Comparison of ENCODE assay signal across 16 cellular contexts in the genomic region with DNA sequence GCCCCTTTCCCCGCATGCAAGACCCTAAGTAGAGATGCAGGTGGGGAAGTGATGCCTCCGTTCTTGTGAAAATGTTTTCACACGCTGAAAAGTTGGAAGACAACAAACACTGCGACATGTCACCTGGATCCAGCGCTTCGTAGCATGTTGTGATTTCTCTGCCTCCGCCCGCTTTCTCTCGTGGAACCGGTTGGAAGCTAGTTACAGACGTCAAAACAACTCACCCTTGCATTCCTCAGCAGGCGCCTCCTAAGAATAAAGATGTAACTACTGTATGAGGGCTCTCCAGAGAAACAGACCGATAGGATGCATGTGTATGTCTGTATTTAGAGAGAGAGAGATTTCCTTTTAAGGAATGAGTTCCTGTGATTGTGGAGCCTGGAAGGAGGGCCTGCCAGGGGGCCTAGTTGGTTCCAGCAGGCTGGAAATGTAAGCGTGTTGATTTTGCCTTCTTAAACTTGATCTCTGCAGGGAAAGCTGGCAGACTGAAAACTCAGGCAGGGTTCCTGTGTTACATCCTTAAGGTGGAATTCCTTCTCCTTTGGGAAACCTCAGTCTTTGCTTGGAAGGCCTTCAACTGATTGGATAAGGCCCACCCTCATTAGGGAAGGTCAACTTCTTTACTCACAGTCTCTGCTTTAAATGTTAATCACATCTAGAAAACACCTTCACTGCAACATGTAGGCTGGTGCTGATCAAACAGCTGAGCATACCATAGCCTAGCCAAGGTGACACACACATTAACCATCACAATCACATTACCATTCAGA.
DNase-seq lines count a peak whose midpoint lies in the region; ATAC-seq and TF ChIP-seq lines count a peak whose summit lies in the region.
"Had no signal": no experiment of that assay in that cellular context is flagged by ENCODE, and none has a peak within 500 bp of the region (broad histone marks: within the 10 kb centered on the region; RNA-seq: fewer than 3 reads in every experiment).

No MANE protein-coding gene starts in this region.

- in situ Hi-C loops in IMR-90 (cut with MboI; ENCODE audit: low sequenced_read_pairs) (no loop called here), astrocyte of the spinal cord (cut with HindIII; ENCODE audit: low sequenced_read_pairs) (no loop called here)

- no peaks in the 10 kb centered on the region for H3K36me3 ChIP-seq in IMR-90 (ENCODE audit: control insufficient read depth, insufficient read depth, low read length)
- no peaks in the 10 kb centered on the region for H3K36me3 ChIP-seq in stomach smooth muscle (ENCODE audit: control insufficient read depth in 2 of 2, insufficient read depth in 2 of 2, low read length in 2 of 2)
- H3K36me3 ChIP-seq: gastrocnemius medialis had no signal

- H2AFZ ChIP-seq in IMR-90 (replicated peaks; ENCODE audit: low read length, poor library complexity) = peak overlapping the region; percentile 73

- H3K9me3 ChIP-seq in IMR-90 (ENCODE audit: control insufficient read depth, insufficient read depth, low read length) (no peaks in the 10 kb centered on the region), stomach smooth muscle (ENCODE audit: control insufficient read depth in 2 of 2, low read length in 2 of 2) (no peaks in the 10 kb centered on the region)
- H3K9me3 ChIP-seq: gastrocnemius medialis had no signal

- peak overlapping the region; percentile 1 for H3K4me3 Mint-ChIP-seq in memory B cell
- H3K4me3 Mint-ChIP-seq in activated CD8-positive, alpha-beta memory T cell treated with anti-CD3 and anti-CD28 coated beads, Interleukin-2, amount 10 ng/mL, durations not matched to agents 7 days and 5 days = no peak overlapping the region
- no peak overlapping the region for H3K4me3 Mint-ChIP-seq in natural killer cell treated with Interleukin-12 subunit alpha and Interleukin-12 subunit beta and Interleukin-15 and Interleukin-18, amount 100 ng/mL, for 72 hours

- H3K36me3 Mint-ChIP-seq in memory B cell = peaks cover 1% of the 10 kb centered on the region
- H3K36me3 Mint-ChIP-seq in activated CD8-positive, alpha-beta memory T cell treated with anti-CD3 and anti-CD28 coated beads, Interleukin-2, amount 10 ng/mL, durations not matched to agents 7 days and 5 days = peaks cover 9% of the 10 kb centered on the region
- no peaks in the 10 kb centered on the region for H3K36me3 Mint-ChIP-seq in natural killer cell treated with Interleukin-12 subunit alpha and Interleukin-12 subunit beta and Interleukin-15 and Interleukin-18, amount 100 ng/mL, for 72 hours

- peak overlapping the region; percentile 32; the same call in 1 of the 2 replicates for H2BK20ac ChIP-seq in IMR-90 (ENCODE audit: low read depth, low read length)

- TF ChIP-seq POLR2A in IMR-90 (IDR thresholded peaks at IDR 0.05; ENCODE audit: low read depth, low read length) = no peak

- POLR2A ChIA-PET in IMR-90 (lab: Charles Lee; ENCODE audit: unreplicated experiment) = no interaction called here

- no peak overlapping the region for H3K56ac ChIP-seq in IMR-90 (ENCODE audit: extremely low read depth, insufficient read depth, low read length)

- no peak overlapping the region for H3K4me2 ChIP-seq in IMR-90 (ENCODE audit: low read depth, low read length)

- WGBS in IMR-90 (ENCODE audit: extremely low coverage in 2 of 2, insufficient read length in 1 of 2), 2 experiments = 60% methylated on average over 5 of the region's 14 CpGs; no CpG with 5 or more reads in 1 of the 2 experiments

- H2BK5ac ChIP-seq in IMR-90 (ENCODE audit: low read depth, low read length, poor library complexity, severe bottlenecking) = no peak overlapping the region

- no peaks in the 10 kb centered on the region for H4K20me1 ChIP-seq in IMR-90 (ENCODE audit: insufficient read depth, low read length)

- no peak overlapping the region for H3K23ac ChIP-seq in IMR-90 (ENCODE audit: low read depth, low read length)

- peak overlapping the region; percentile 25 for H3K27ac Mint-ChIP-seq in memory B cell
- no peak overlapping the region for H3K27ac Mint-ChIP-seq in activated CD8-positive, alpha-beta memory T cell treated with anti-CD3 and anti-CD28 coated beads, Interleukin-2, amount 10 ng/mL, durations not matched to agents 7 days and 5 days
- no peak overlapping the region for H3K27ac Mint-ChIP-seq in natural killer cell treated with Interleukin-12 subunit alpha and Interleukin-12 subunit beta and Interleukin-15 and Interleukin-18, amount 100 ng/mL, for 72 hours
- H3K27ac Mint-ChIP-seq: activated B cell treated with CpG ODN at 0.5 μM for 24 hours had no signal

- 0 out of 4 replicates have a peak overlapping the region, but pooled peaks of 1 of the 2 experiments have one; percentile 11 for H4K8ac ChIP-seq in IMR-90 (ENCODE audit: low read depth in 2 of 2, low read length in 2 of 2)

- peak overlapping the region; percentile 44; the same call in 1 of the 2 replicates for H3K4ac ChIP-seq in IMR-90 (ENCODE audit: low read depth, low read length)

- H2BK120ac ChIP-seq in IMR-90 (ENCODE audit: low read depth, low read length) = peak overlapping the region; percentile 29

- TF ChIP-seq CTCF in IMR-90 (conservative IDR thresholded peaks at IDR 0.05; ENCODE audit: low read depth, low read length) (no peak), astrocyte of the spinal cord (IDR thresholded peaks at IDR 0.05; ENCODE audit: low read depth, low read length) (no peak)

- H3K4me1 Mint-ChIP-seq in memory B cell = peaks cover 23% of the 10 kb centered on the region
- H3K4me1 Mint-ChIP-seq in activated CD8-positive, alpha-beta memory T cell treated with anti-CD3 and anti-CD28 coated beads, Interleukin-2, amount 10 ng/mL, durations not matched to agents 7 days and 5 days = peaks cover 41% of the 10 kb centered on the region
- H3K4me1 Mint-ChIP-seq in natural killer cell treated with Interleukin-12 subunit alpha and Interleukin-12 subunit beta and Interleukin-15 and Interleukin-18, amount 100 ng/mL, for 72 hours (ENCODE audit: low read depth in 2 of 2) = peaks cover 12 to 17% of the 10 kb centered on the region in 2 donors

- peaks cover 6% of the 10 kb centered on the region for H3K27me3 Mint-ChIP-seq in memory B cell
- peaks cover 2% of the 10 kb centered on the region for H3K27me3 Mint-ChIP-seq in activated CD8-positive, alpha-beta memory T cell treated with anti-CD3 and anti-CD28 coated beads, Interleukin-2, amount 10 ng/mL, durations not matched to agents 7 days and 5 days
- peaks cover 5 to 8% of the 10 kb centered on the region in 2 donors for H3K27me3 Mint-ChIP-seq in natural killer cell treated with Interleukin-12 subunit alpha and Interleukin-12 subunit beta and Interleukin-15 and Interleukin-18, amount 100 ng/mL, for 72 hours

- H3K14ac ChIP-seq in IMR-90 (replicated peaks; ENCODE audit: low read depth, low read length) = peak overlapping the region; percentile 39; the same call in 1 of the 2 replicates

- H4K91ac ChIP-seq in IMR-90 (ENCODE audit: insufficient read depth, low read depth, low read length) = no peak overlapping the region

- dilution Hi-C loops in IMR-90 (cut with HindIII; ENCODE audit: low sequenced_read_pairs, unreplicated experiment) = no loop called here

- no peak overlapping the region for H4K5ac ChIP-seq in IMR-90 (ENCODE audit: low read depth, low read length)

- H3K9ac ChIP-seq in IMR-90 (ENCODE audit: low read depth, low read length) = no peak overlapping the region
- peak overlapping the region; percentile 49 to 64 for H3K9ac ChIP-seq in stomach smooth muscle (ENCODE audit: low read length in 2 of 2)

- DNase-seq in IMR-90 (no peak), astrocyte of the spinal cord (ENCODE audit: low read depth, low spot score) (peak; percentile 60), memory B cell (ENCODE audit: low spot score in 2 of 2) (no peak), iPS-NIHi7 (ENCODE audit: extremely low spot score) (no peak), NCI-H446 treated with DMSO at 0.1 percent for 48 hours (lab: John Stamatoyannopoulos, UW) (no peak)
- DNase-seq in activated CD8-positive, alpha-beta memory T cell treated with anti-CD3 and anti-CD28 coated beads, Interleukin-2, amount 10 ng/mL, durations not matched to agents 7 days and 5 days = no peak
- no peak for DNase-seq in natural killer cell treated with Interleukin-12 subunit alpha and Interleukin-12 subunit beta and Interleukin-15 and Interleukin-18, amount 100 ng/mL, for 72 hours (ENCODE audit: low spot score)
- DNase-seq: activated B cell treated with CpG ODN at 0.5 μM for 24 hours; activated T-cell treated with anti-CD3 and anti-CD28 coated beads, Interleukin-2, amount 50 U/mL, for 1 hour; amygdala; gastrocnemius medialis; NCI-H1105; OCI-M1; retina; stimulated activated CD4-positive, alpha-beta T cell treated with anti-CD3 and anti-CD28 coated beads, Interleukin-2, amount 100 ng/mL, for 48 hours had no signal

- H3K4me3 ChIP-seq in IMR-90 (ENCODE audit: insufficient read depth, low read depth, low read length) = no peak overlapping the region
- no peak overlapping the region for H3K4me3 ChIP-seq in astrocyte of the spinal cord (ENCODE audit: low read depth, low read length)
- peak overlapping the region; percentile 63 to 69 for H3K4me3 ChIP-seq in stomach smooth muscle (ENCODE audit: low read length in 2 of 2)
- H3K4me3 ChIP-seq: gastrocnemius medialis had no signal

- peaks cover 3% of the 10 kb centered on the region; the same call in 1 of the 2 replicates for H3K9me1 ChIP-seq in IMR-90 (ENCODE audit: insufficient read depth, low read length)

- ATAC-seq in IMR-90 (ENCODE audit: low read depth) (no peak), memory B cell (ENCODE audit: low read depth) (no peak)
- ATAC-seq in activated CD8-positive, alpha-beta memory T cell treated with anti-CD3 and anti-CD28 coated beads, Interleukin-2, amount 10 ng/mL, durations not matched to agents 7 days and 5 days = no peak
- ATAC-seq in natural killer cell treated with Interleukin-12 subunit alpha and Interleukin-12 subunit beta and Interleukin-15 and Interleukin-18, amount 100 ng/mL, for 72 hours = no peak
- ATAC-seq: gastrocnemius medialis had no signal

- no peak overlapping the region for H3K18ac ChIP-seq in IMR-90 (ENCODE audit: low read depth, low read length)

- CTCF ChIA-PET in IMR-90 (lab: Yijun Ruan, JAX) = no interaction called here
- CTCF ChIA-PET in activated CD8-positive, alpha-beta memory T cell treated with anti-CD3 and anti-CD28 coated beads, Interleukin-2, amount 10 ng/mL, durations not matched to agents 7 days and 5 days (lab: Charles Lee) = interaction anchor here (1.5 kb wide), 1 partner anchor 47 kb away, joined by 3 read pairs; no protein-coding TSS in a partner anchor

- peak overlapping the region; percentile 36; the same call in 1 of the 2 replicates for H2AK5ac ChIP-seq in IMR-90 (ENCODE audit: low read depth, low read length)

- H2AK9ac ChIP-seq in IMR-90 (replicated peaks; ENCODE audit: low read depth, low read length, poor library complexity) = no peak overlapping the region

- H3K9me3 Mint-ChIP-seq in memory B cell = peaks cover 1% of the 10 kb centered on the region
- no peaks in the 10 kb centered on the region for H3K9me3 Mint-ChIP-seq in activated CD8-positive, alpha-beta memory T cell treated with anti-CD3 and anti-CD28 coated beads, Interleukin-2, amount 10 ng/mL, durations not matched to agents 7 days and 5 days (ENCODE audit: low read depth)
- no peaks in the 10 kb centered on the region for H3K9me3 Mint-ChIP-seq in natural killer cell treated with Interleukin-12 subunit alpha and Interleukin-12 subunit beta and Interleukin-15 and Interleukin-18, amount 100 ng/mL, for 72 hours
- H3K9me3 Mint-ChIP-seq: activated B cell treated with CpG ODN at 0.5 μM for 24 hours had no signal

- intact Hi-C loops in IMR-90 (cut with micrococcal nuclease) = no loop called here

- H3K27me3 ChIP-seq in IMR-90 (ENCODE audit: control insufficient read depth, insufficient read depth, low read length) (no peaks in the 10 kb centered on the region), stomach smooth muscle (ENCODE audit: control insufficient read depth in 1 of 2, insufficient read depth in 2 of 2, low read length in 2 of 2) (peaks cover 0 to 6% of the 10 kb centered on the region in 2 donors)

- H2BK15ac ChIP-seq in IMR-90 (ENCODE audit: low read depth, low read length) = peak overlapping the region; percentile 10; the same call in 1 of the 3 replicates

- BruUV-seq in IMR-90 (replicated peaks; lab: Mats Ljungman, UMichigan) = no TSS peak

- peaks cover 5% of the 10 kb centered on the region for H3K4me1 ChIP-seq in IMR-90 (ENCODE audit: control insufficient read depth, insufficient read depth, low read length)
- H3K4me1 ChIP-seq in stomach smooth muscle (ENCODE audit: control insufficient read depth, insufficient read depth, low read length) = peaks cover 7% of the 10 kb centered on the region
- H3K4me1 ChIP-seq: gastrocnemius medialis had no signal

- no peaks in the 10 kb centered on the region for H3K79me1 ChIP-seq in IMR-90 (ENCODE audit: low read depth in 1 of 2, low read length in 2 of 2)

- H3K27ac ChIP-seq in IMR-90 (ENCODE audit: insufficient read depth, low read length) = no peak overlapping the region
- H3K27ac ChIP-seq in stomach smooth muscle (ENCODE audit: low read length) = peak overlapping the region; percentile 41
- H3K27ac ChIP-seq: gastrocnemius medialis had no signal

- no peak for TF ChIP-seq RAD21 in IMR-90 (IDR thresholded peaks at IDR 0.05; ENCODE audit: low read length)

Comparison
In these comparisons a context has a peak if more than half of its experiments do, and no peak if none do; other contexts are left out.
1. H3K4me3 ChIP-seq: peak in stomach smooth muscle (2 of 2); none in IMR-90 (single experiment) and astrocyte of the spinal cord (single experiment).